Comparison of ENCODE assay signal across 1 cellular context in genomic region chrX:143934542-143934941, GRCh38.
TF ChIP-seq lines count a peak whose summit lies in the region.

No MANE protein-coding gene starts in this region.

TF ChIP-seq in H1, 55 proteins besides CTCF, POLR2A, EP300 and RAD21:
- TF ChIP-seq SAP30 (IDR thresholded peaks at IDR 0.05; ENCODE audit: insufficient read depth, insufficient replicate concordance, low read length) = no peak
